In the genomic region with DNA sequence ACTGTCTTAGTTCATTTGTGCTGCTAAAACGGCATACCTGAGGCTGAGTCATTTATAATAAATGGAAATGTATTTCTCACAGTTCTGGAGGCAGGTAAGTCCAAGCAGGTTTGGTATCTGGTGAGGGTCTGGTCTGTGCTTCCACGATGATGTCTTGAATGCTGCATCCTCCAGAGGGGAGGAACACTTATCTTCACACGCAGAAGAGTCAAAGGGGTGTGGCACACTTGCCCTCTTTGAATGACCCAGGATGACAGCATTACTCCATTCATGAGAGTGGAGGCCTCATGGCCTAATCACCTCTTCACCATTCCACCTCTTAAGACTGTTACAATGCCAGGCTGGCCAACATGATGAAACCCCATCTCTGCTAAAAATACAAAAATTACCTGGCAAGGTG, we compare ENCODE assay signal across 19 cellular contexts.
DNase-seq lines count a peak whose midpoint lies in the region; ATAC-seq and TF ChIP-seq lines count a peak whose summit lies in the region.
"Had no signal": no experiment of that assay in that cellular context is flagged by ENCODE, and none has a peak within 500 bp of the region (broad histone marks: within the 10 kb centered on the region; RNA-seq: fewer than 3 reads in every experiment).

No MANE protein-coding gene starts in this region.

- H3K9me3 ChIP-seq in upper lobe of right lung = no peaks in the 10 kb centered on the region

- H3K36me3 ChIP-seq in upper lobe of right lung = no peaks in the 10 kb centered on the region

- peaks cover under 1% of the 10 kb centered on the region for H3K4me1 Mint-ChIP-seq in activated CD8-positive, alpha-beta memory T cell treated with anti-CD3 and anti-CD28 coated beads, Interleukin-2, amount 10 ng/mL, durations not matched to agents 7 days and 5 days
- H3K4me1 Mint-ChIP-seq in CD14-positive monocyte = peaks cover 42% of the 10 kb centered on the region
- H3K4me1 Mint-ChIP-seq in dendritic cell treated with granulocyte-macrophage colony-stimulating factor and Interleukin-4, amounts not matched to agents 40 ng/mL and 50 ng/mL, for 4 days (ENCODE audit: low read depth) = peaks cover 52% of the 10 kb centered on the region
- H3K4me1 Mint-ChIP-seq: GM23338 had no signal

- H3K36me3 Mint-ChIP-seq in activated CD8-positive, alpha-beta memory T cell treated with anti-CD3 and anti-CD28 coated beads, Interleukin-2, amount 10 ng/mL, durations not matched to agents 7 days and 5 days = no peaks in the 10 kb centered on the region
- no peaks in the 10 kb centered on the region for H3K36me3 Mint-ChIP-seq in CD14-positive monocyte
- no peaks in the 10 kb centered on the region for H3K36me3 Mint-ChIP-seq in dendritic cell treated with granulocyte-macrophage colony-stimulating factor and Interleukin-4, amounts not matched to agents 40 ng/mL and 50 ng/mL, for 4 days (ENCODE audit: low read depth)

- H3K4me3 Mint-ChIP-seq in activated CD8-positive, alpha-beta memory T cell treated with anti-CD3 and anti-CD28 coated beads, Interleukin-2, amount 10 ng/mL, durations not matched to agents 7 days and 5 days = no peak overlapping the region
- peak overlapping the region in 1 of 2 donors; percentile 39 for H3K4me3 Mint-ChIP-seq in CD14-positive monocyte
- H3K4me3 Mint-ChIP-seq in dendritic cell treated with granulocyte-macrophage colony-stimulating factor and Interleukin-4, amounts not matched to agents 40 ng/mL and 50 ng/mL, for 4 days = peak overlapping the region; percentile 20
- H3K4me3 Mint-ChIP-seq: CD4-positive, alpha-beta T cell; CD8-positive, alpha-beta memory T cell; GM23338; H9 had no signal

- DNase-seq in activated CD8-positive, alpha-beta memory T cell treated with anti-CD3 and anti-CD28 coated beads for 24 hours = peak; percentile 11
- DNase-seq in activated CD8-positive, alpha-beta memory T cell treated with anti-CD3 and anti-CD28 coated beads, Interleukin-2, amount 10 ng/mL, durations not matched to agents 7 days and 5 days = no peak
- DNase-seq in CD14-positive monocyte (ENCODE audit: low spot score) (no peak), upper lobe of right lung (peak; percentile 18), SK-N-DZ (ENCODE audit: low spot score) (no peak), hypothalamus (lab: John Stamatoyannopoulos, UW) (no peak)
- DNase-seq in activated CD4-positive, CD25-positive, alpha-beta regulatory T cell treated with anti-CD3 and anti-CD28 coated beads, Interleukin-2, amount 50 U/mL, for 72 hours = no peak
- DNase-seq: CD4-positive, alpha-beta T cell; CD8-positive, alpha-beta memory T cell; DMS 273 treated with DMSO at 0.1 percent for 48 hours; DMS79; EL; GDM1; H9 had no signal

- TF ChIP-seq CTCF in CD14-positive monocyte (IDR thresholded peaks at IDR 0.05) (no peak), upper lobe of right lung (IDR thresholded peaks at IDR 0.05) (no peak)

- H3K27ac ChIP-seq in upper lobe of right lung = no peak overlapping the region
- H3K27ac ChIP-seq: C4-2B had no signal

- H3K4me1 ChIP-seq in upper lobe of right lung = no peaks in the 10 kb centered on the region

- no peak for ATAC-seq in activated CD8-positive, alpha-beta memory T cell treated with anti-CD3 and anti-CD28 coated beads, Interleukin-2, amount 10 ng/mL, durations not matched to agents 7 days and 5 days
- ATAC-seq in upper lobe of right lung = peak; percentile 7
- ATAC-seq: GM12878, GM23338, HCT116 had no signal

- peaks cover 11% of the 10 kb centered on the region for H3K27me3 Mint-ChIP-seq in activated CD8-positive, alpha-beta memory T cell treated with anti-CD3 and anti-CD28 coated beads, Interleukin-2, amount 10 ng/mL, durations not matched to agents 7 days and 5 days
- H3K27me3 Mint-ChIP-seq in CD14-positive monocyte (ENCODE audit: low read depth in 3 of 3) = peaks cover 0 to 4% (median 2%) of the 10 kb centered on the region in 3 donors
- no peaks in the 10 kb centered on the region for H3K27me3 Mint-ChIP-seq in dendritic cell treated with granulocyte-macrophage colony-stimulating factor and Interleukin-4, amounts not matched to agents 40 ng/mL and 50 ng/mL, for 4 days
- H3K27me3 Mint-ChIP-seq: CD4-positive, alpha-beta T cell had no signal

- H3K27me3 ChIP-seq in upper lobe of right lung = no peaks in the 10 kb centered on the region

- CTCF ChIA-PET in activated CD8-positive, alpha-beta memory T cell treated with anti-CD3 and anti-CD28 coated beads, Interleukin-2, amount 10 ng/mL, durations not matched to agents 7 days and 5 days (lab: Charles Lee) = no interaction called here

- intact Hi-C loops in CD14-positive monocyte (cut with micrococcal nuclease) (no loop called here), upper lobe of right lung (cut with DNase I) (no loop called here)
- intact Hi-C loops in dendritic cell treated with granulocyte-macrophage colony-stimulating factor and Interleukin-4, amounts not matched to agents 40 ng/mL and 50 ng/mL, for 4 days (cut with micrococcal nuclease) = loop anchor here (10.0 kb wide), 1 partner anchor 62 kb away; a partner anchor contains a TSS

- no peak overlapping the region for H3K27ac Mint-ChIP-seq in activated CD8-positive, alpha-beta memory T cell treated with anti-CD3 and anti-CD28 coated beads, Interleukin-2, amount 10 ng/mL, durations not matched to agents 7 days and 5 days
- H3K27ac Mint-ChIP-seq in CD14-positive monocyte = peak overlapping the region in 5 of 7 donors; percentile 33 to 80 (median 50)
- peak overlapping the region; percentile 97 for H3K27ac Mint-ChIP-seq in dendritic cell treated with granulocyte-macrophage colony-stimulating factor and Interleukin-4, amounts not matched to agents 40 ng/mL and 50 ng/mL, for 4 days
- H3K27ac Mint-ChIP-seq: CD4-positive, alpha-beta T cell; CD8-positive, alpha-beta memory T cell; GM23338; H9 had no signal

- no peaks in the 10 kb centered on the region for H3K9me3 Mint-ChIP-seq in activated CD8-positive, alpha-beta memory T cell treated with anti-CD3 and anti-CD28 coated beads, Interleukin-2, amount 10 ng/mL, durations not matched to agents 7 days and 5 days (ENCODE audit: low read depth)
- H3K9me3 Mint-ChIP-seq in CD14-positive monocyte = peaks cover 0 to 3% (median 2%) of the 10 kb centered on the region in 7 donors
- peaks cover 6% of the 10 kb centered on the region for H3K9me3 Mint-ChIP-seq in dendritic cell treated with granulocyte-macrophage colony-stimulating factor and Interleukin-4, amounts not matched to agents 40 ng/mL and 50 ng/mL, for 4 days
- H3K9me3 Mint-ChIP-seq: CD4-positive, alpha-beta T cell; CD8-positive, alpha-beta memory T cell; GM23338; H9 had no signal

- no peak overlapping the region for H3K4me3 ChIP-seq in upper lobe of right lung
- H3K4me3 ChIP-seq: GM12878, GM23338 had no signal

Comparison
In these comparisons a context has a peak if more than half of its experiments do, and no peak if none do; other contexts are left out.
1. DNase-seq: peak in activated CD8-positive, alpha-beta memory T cell treated with anti-CD3 and anti-CD28 coated beads for 24 hours (single experiment) and upper lobe of right lung (single experiment); none in activated CD8-positive, alpha-beta memory T cell treated with anti-CD3 and anti-CD28 coated beads, Interleukin-2, amount 10 ng/mL, durations not matched to agents 7 days and 5 days (single experiment), CD14-positive monocyte (single experiment), SK-N-DZ (single experiment), activated CD4-positive, CD25-positive, alpha-beta regulatory T cell treated with anti-CD3 and anti-CD28 coated beads, Interleukin-2, amount 50 U/mL, for 72 hours (single experiment) and hypothalamus (0 of 51).